ENCODE assay signal across 1 cellular context in genomic region chr18:55988537-55988936, GRCh38.
A peak's percentile ranks its signal among the peaks of the same experiment; 100 is the strongest.
TF ChIP-seq lines count a peak whose summit lies in the region.

No MANE protein-coding gene starts in this region.

TF ChIP-seq in K562, 482 proteins besides CTCF, POLR2A, EP300 and RAD21:
- TF ChIP-seq ZBTB40 (IDR thresholded peaks at IDR 0.05) (peak; percentile 52; the same call in 1 of the 2 replicates), ZBTB40 (CRISPR knock-in tag; IDR thresholded peaks at IDR 0.05) (no peak), MEF2D (tag; conservative IDR thresholded peaks at IDR 0.05; ENCODE audit: low read depth) (peak; percentile 73), FOXJ2 (tag; IDR thresholded peaks at IDR 0.05) (peak; percentile 96), RFX1 (IDR thresholded peaks at IDR 0.05) (peak; percentile 27), TSC22D4 (tag; IDR thresholded peaks at IDR 0.05) (no peak), MYBL2 (IDR thresholded peaks at IDR 0.05; ENCODE audit: low read depth) (no peak), MYBL2 (CRISPR knock-in tag; IDR thresholded peaks at IDR 0.05; ENCODE audit: borderline replicate concordance) (no peak), THRAP3 (IDR thresholded peaks at IDR 0.05; ENCODE audit: borderline replicate concordance) (no peak), CEBPB (tag; IDR thresholded peaks at IDR 0.05) (peak; percentile 49), MCM7 (IDR thresholded peaks at IDR 0.05) (no peak), CEBPG (CRISPR knock-in tag; IDR thresholded peaks at IDR 0.05) (no peak), CEBPG (tag; conservative IDR thresholded peaks at IDR 0.05 in 1 of 2, IDR thresholded peaks at IDR 0.05 in 1 of 2) (peak in 1 of 2 experiments; percentile 21; a peak in 1 of 4 replicates), EZH2 (IDR thresholded peaks at IDR 0.05; ENCODE audit: borderline replicate concordance, low read depth, low read length) (no peak), STAT5A (IDR thresholded peaks at IDR 0.05; ENCODE audit: borderline replicate concordance, low read length) (no peak), NBN (IDR thresholded peaks at IDR 0.05; ENCODE audit: low read depth) (no peak), ZNF79 (CRISPR knock-in tag; IDR thresholded peaks at IDR 0.05; ENCODE audit: low read depth) (no peak), PTTG1 (tag; IDR thresholded peaks at IDR 0.05; ENCODE audit: low read depth) (no peak), MEIS2 (IDR thresholded peaks at IDR 0.05; ENCODE audit: partially characterized antibody) (peak; percentile 57)
- TF ChIP-seq, protein P1, sequence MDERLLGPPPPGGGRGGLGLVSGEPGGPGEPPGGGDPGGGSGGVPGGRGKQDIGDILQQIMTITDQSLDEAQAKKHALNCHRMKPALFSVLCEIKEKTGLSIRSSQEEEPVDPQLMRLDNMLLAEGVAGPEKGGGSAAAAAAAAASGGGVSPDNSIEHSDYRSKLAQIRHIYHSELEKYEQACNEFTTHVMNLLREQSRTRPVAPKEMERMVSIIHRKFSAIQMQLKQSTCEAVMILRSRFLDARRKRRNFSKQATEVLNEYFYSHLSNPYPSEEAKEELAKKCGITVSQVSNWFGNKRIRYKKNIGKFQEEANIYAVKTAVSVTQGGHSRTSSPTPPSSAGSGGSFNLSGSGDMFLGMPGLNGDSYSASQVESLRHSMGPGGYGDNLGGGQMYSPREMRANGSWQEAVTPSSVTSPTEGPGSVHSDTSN (CRISPR knock-in tag; IDR thresholded peaks at IDR 0.05; ENCODE audit: low read depth), result no peak
- TF ChIP-seq, protein P1 (tag; conservative IDR thresholded peaks at IDR 0.05; ENCODE audit: low read depth), result 0 out of 2 replicates have a peak, but pooled peaks have one; percentile 43
- TF ChIP-seq, protein P2, sequence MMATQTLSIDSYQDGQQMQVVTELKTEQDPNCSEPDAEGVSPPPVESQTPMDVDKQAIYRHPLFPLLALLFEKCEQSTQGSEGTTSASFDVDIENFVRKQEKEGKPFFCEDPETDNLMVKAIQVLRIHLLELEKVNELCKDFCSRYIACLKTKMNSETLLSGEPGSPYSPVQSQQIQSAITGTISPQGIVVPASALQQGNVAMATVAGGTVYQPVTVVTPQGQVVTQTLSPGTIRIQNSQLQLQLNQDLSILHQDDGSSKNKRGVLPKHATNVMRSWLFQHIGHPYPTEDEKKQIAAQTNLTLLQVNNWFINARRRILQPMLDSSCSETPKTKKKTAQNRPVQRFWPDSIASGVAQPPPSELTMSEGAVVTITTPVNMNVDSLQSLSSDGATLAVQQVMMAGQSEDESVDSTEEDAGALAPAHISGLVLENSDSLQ (IDR thresholded peaks at IDR 0.05), result peak; percentile 66; the same call in 1 of the 2 replicates
